ENCODE assay signal across 8 cellular contexts in the genomic region with DNA sequence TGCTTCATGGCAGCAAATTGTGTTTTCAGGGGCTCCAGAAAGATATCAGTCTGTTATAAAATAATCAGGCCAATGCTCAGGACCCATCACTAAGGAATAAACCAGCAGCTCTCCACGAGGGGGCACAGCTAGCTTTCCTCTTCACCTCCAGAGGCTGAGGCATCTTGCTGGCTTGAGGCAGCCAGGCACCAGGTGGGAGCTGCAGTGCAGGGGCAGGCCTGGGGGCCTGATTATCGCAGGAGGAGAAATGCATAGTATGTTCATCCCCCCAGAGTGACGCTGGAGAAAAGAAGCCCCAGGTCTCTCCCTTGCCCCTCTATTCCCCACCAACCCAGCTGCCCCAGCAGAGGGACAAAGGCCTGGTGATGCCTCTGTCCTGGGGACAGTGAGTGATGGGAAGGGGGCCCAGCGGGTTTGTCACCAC.
A peak's percentile ranks its signal among the peaks of the same experiment; 100 is the strongest.
DNase-seq lines count a peak whose midpoint lies in the region; ATAC-seq and TF ChIP-seq lines count a peak whose summit lies in the region.

No MANE protein-coding gene starts in this region.

- H4K20me1 ChIP-seq in SU-DHL-6 (ENCODE audit: low read depth, low read length), result no peaks in the 10 kb centered on the region

- H3K9ac ChIP-seq in SU-DHL-6 (ENCODE audit: low read length), result no peak overlapping the region

- H3K27me3 ChIP-seq in SU-DHL-6 (ENCODE audit: low read length) (no peaks in the 10 kb centered on the region), foreskin keratinocyte (no peaks in the 10 kb centered on the region)

- no peaks in the 10 kb centered on the region for H3K36me3 ChIP-seq in SU-DHL-6 (ENCODE audit: low read length)

- H3K9me3 ChIP-seq in SU-DHL-6 (ENCODE audit: insufficient read depth, low read length), result no peaks in the 10 kb centered on the region

- ATAC-seq in foreskin keratinocyte, result peak; percentile 39

- no peak overlapping the region for H3K4me3 Mint-ChIP-seq in osteocyte (ENCODE audit: unreplicated experiment)

- H3K36me3 Mint-ChIP-seq in osteocyte (ENCODE audit: unreplicated experiment), result no peaks in the 10 kb centered on the region

- H3K27me3 Mint-ChIP-seq in osteocyte (ENCODE audit: unreplicated experiment), result no peaks in the 10 kb centered on the region

- H3K9me3 Mint-ChIP-seq in osteocyte (ENCODE audit: unreplicated experiment), result no peaks in the 10 kb centered on the region

- H3K9me2 ChIP-seq in SU-DHL-6 (replicated peaks; ENCODE audit: insufficient read depth, low read length), result no peaks in the 10 kb centered on the region

- no peaks in the 10 kb centered on the region for H3F3A ChIP-seq in SU-DHL-6 (ENCODE audit: insufficient read depth)

- H3K27ac Mint-ChIP-seq in osteocyte (ENCODE audit: unreplicated experiment), result no peak overlapping the region

- H3K27ac ChIP-seq in SU-DHL-6 (ENCODE audit: low read depth, low read length) (no peak overlapping the region), foreskin keratinocyte (no peak overlapping the region)

- no peak overlapping the region for H3K4me2 ChIP-seq in SU-DHL-6 (ENCODE audit: low read depth, low read length, poor library complexity, severe bottlenecking)

- H3K4me1 Mint-ChIP-seq in osteocyte (ENCODE audit: unreplicated experiment), result peaks cover 16% of the 10 kb centered on the region

- DNase-seq in DMS114 treated with DMSO at 0.1 percent for 48 hours (lab: John Stamatoyannopoulos, UW; ENCODE audit: unreplicated experiment) (peak; percentile 32), foreskin keratinocyte (peak in 1 of 2 donors; percentile 10), osteocyte (ENCODE audit: extremely low spot score, unreplicated experiment) (no peak), GDM1 (lab: John Stamatoyannopoulos, UW) (no peak), NCI-H187 treated with DMSO at 0.1 percent for 48 hours (lab: John Stamatoyannopoulos, UW) (no peak), NCI-H510A (lab: John Stamatoyannopoulos, UW) (no peak)
- peak; percentile 8 for DNase-seq in Jurkat, Clone E6-1 (ENCODE audit: low read depth, low spot score)

- H2AFZ ChIP-seq in SU-DHL-6 (ENCODE audit: low read depth, low read length, severe bottlenecking), result no peak overlapping the region

- no peaks in the 10 kb centered on the region for H3K79me2 ChIP-seq in SU-DHL-6 (ENCODE audit: insufficient read depth, low read length)

- no peaks in the 10 kb centered on the region for H3K4me1 ChIP-seq in foreskin keratinocyte

- TF ChIP-seq CTCF in SU-DHL-6 (IDR thresholded peaks at IDR 0.05; ENCODE audit: insufficient read depth, low read length, poor library complexity, severe bottlenecking) (peak; percentile 28), foreskin keratinocyte (conservative IDR thresholded peaks at IDR 0.05) (peak; percentile 70), osteocyte (IDR thresholded peaks at IDR 0.05) (peak; percentile 80)

- H3K4me3 ChIP-seq in Jurkat, Clone E6-1 (ENCODE audit: low read length), result no peak overlapping the region
- H3K4me3 ChIP-seq in SU-DHL-6 (ENCODE audit: insufficient read depth, low read length, poor library complexity, severe bottlenecking), result no peak overlapping the region

Comparison
In these comparisons a context has a peak if more than half of its experiments do, and no peak if none do; other contexts are left out.
1. DNase-seq: peak in DMS114 treated with DMSO at 0.1 percent for 48 hours (single experiment) and Jurkat, Clone E6-1 (single experiment); none in osteocyte (single experiment), GDM1 (single experiment), NCI-H187 treated with DMSO at 0.1 percent for 48 hours (single experiment) and NCI-H510A (single experiment).
2. CTCF ChIP-seq: peak in every context shown above with its lines; median percentile 80 in osteocyte; 70 in foreskin keratinocyte; 28 in SU-DHL-6.